ENCODE assay signal across 22 cellular contexts in genomic region chr1:247085310-247085709, GRCh38. TPM values are rescaled to one million over a fixed set of nuclear protein-coding genes. Genes with fewer than 3 reads are reported as not detected.
DNase-seq lines count a peak whose midpoint lies in the region; ATAC-seq and TF ChIP-seq lines count a peak whose summit lies in the region.
"Had no signal": no experiment of that assay in that cellular context is flagged by ENCODE, and none has a peak within 500 bp of the region (broad histone marks: within the 10 kb centered on the region; RNA-seq: fewer than 3 reads in every experiment).

No MANE protein-coding gene starts in this region.

- H3K4me2 ChIP-seq in neuronal stem cell (ENCODE audit: insufficient read depth, low read length, poor library complexity, severe bottlenecking), result no peak overlapping the region
- H3K4me2 ChIP-seq: BLaER1 had no signal

- no peak overlapping the region for H4K8ac ChIP-seq in neuronal stem cell (ENCODE audit: low read depth, low read length)

- no peak for TF ChIP-seq CTCF in foreskin keratinocyte (conservative IDR thresholded peaks at IDR 0.05)

- ATAC-seq in esophagus mucosa (peak; percentile 32), GM19452 (IDR thresholded peaks at IDR 0.05; ENCODE audit: unreplicated experiment) (no peak), foreskin keratinocyte (no peak)
- ATAC-seq: GM12878 had no signal

- no peak overlapping the region for H2BK15ac ChIP-seq in neuronal stem cell (ENCODE audit: low read length)

- peak overlapping the region; percentile 80 for H3K23ac ChIP-seq in neuronal stem cell (ENCODE audit: low read depth, low read length, poor library complexity)

- H3K27me3 ChIP-seq in neuronal stem cell (ENCODE audit: control insufficient read depth in 3 of 3, insufficient read depth in 3 of 3, low read depth in 1 of 3, low read length in 3 of 3) (no peaks in the 10 kb centered on the region), foreskin keratinocyte (no peaks in the 10 kb centered on the region)
- H3K27me3 ChIP-seq: BE2C, BLaER1 had no signal

- H3K4ac ChIP-seq in neuronal stem cell (ENCODE audit: low read length), result no peak overlapping the region

- peak overlapping the region; percentile 56 for H2AK5ac ChIP-seq in neuronal stem cell (ENCODE audit: low read depth, low read length)

- no peak for DNase-seq in neuronal stem cell (ENCODE audit: low spot score)
- DNase-seq in activated CD4-positive, alpha-beta T cell treated with anti-CD3 and anti-CD28 coated beads, Interleukin-2, amount 50 U/mL, for 48 hours, result no peak
- DNase-seq in foreskin keratinocyte, result no peak
- DNase-seq: 8988T; ACHN; BE2C; C1 segment of cervical spinal cord; CD4-positive, alpha-beta memory T cell; CD4-positive, CD25-positive, alpha-beta regulatory T cell; CD8-positive, alpha-beta memory T cell; COR-L47; DMS 273 treated with DMSO at 0.1 percent for 48 hours; DMS153; DMS53; DMS79; DND-41; EL; GDM1 had no signal

- no peak overlapping the region for H2AFZ ChIP-seq in neuronal stem cell (ENCODE audit: low read length)

- no peak overlapping the region for H4K91ac ChIP-seq in neuronal stem cell (ENCODE audit: low read depth, low read length, poor library complexity)

- H3K79me1 ChIP-seq in neuronal stem cell (ENCODE audit: low read depth, low read length), result no peaks in the 10 kb centered on the region

- H2BK5ac ChIP-seq in neuronal stem cell (ENCODE audit: low read length), result no peak overlapping the region

- WGBS in neuronal stem cell (ENCODE audit: extremely low coverage in 2 of 2, insufficient read length in 2 of 2, insufficient replicate concordance in 1 of 2), 2 donors, result no CpG with 5 or more reads among the region's 8 CpGs

- H3K4me1 ChIP-seq in neuronal stem cell (ENCODE audit: control insufficient read depth in 2 of 2, insufficient read depth in 1 of 2, low read depth in 1 of 2, low read length in 2 of 2) (no peaks in the 10 kb centered on the region), foreskin keratinocyte (no peaks in the 10 kb centered on the region)
- H3K4me1 ChIP-seq: BE2C had no signal

- no peak overlapping the region for H3K18ac ChIP-seq in neuronal stem cell (ENCODE audit: low read length)

- no peak overlapping the region for H3K27ac ChIP-seq in neuronal stem cell (replicated peaks; ENCODE audit: low read length)
- H3K27ac ChIP-seq in foreskin keratinocyte, result no peak overlapping the region
- H3K27ac ChIP-seq: BLaER1 had no signal

- H3K9me3 ChIP-seq in neuronal stem cell (replicated peaks in 1 of 2; ENCODE audit: control insufficient read depth in 2 of 2, insufficient read depth in 1 of 2, low read depth in 1 of 2, low read length in 2 of 2), result peaks cover 0 to 5% of the 10 kb centered on the region in 2 donors
- H3K9me3 ChIP-seq: BE2C had no signal

- peak overlapping the region in 1 of 2 donors; percentile 50 for H3K4me3 ChIP-seq in neuronal stem cell (ENCODE audit: low read length in 2 of 2)
- H3K4me3 ChIP-seq: BLaER1, GM12878 had no signal

- no peak overlapping the region for H2BK120ac ChIP-seq in neuronal stem cell (ENCODE audit: low read depth, low read length)

- peak overlapping the region; percentile 22 for H2BK12ac ChIP-seq in neuronal stem cell (ENCODE audit: low read length)

- H3K14ac ChIP-seq in neuronal stem cell (ENCODE audit: low read length), result peak overlapping the region; percentile 89

- H3K36me3 ChIP-seq in neuronal stem cell (replicated peaks in 1 of 2; ENCODE audit: control insufficient read depth in 2 of 2, insufficient read depth in 2 of 2, low read length in 2 of 2), result no peaks in the 10 kb centered on the region
- H3K36me3 ChIP-seq: BE2C, BLaER1 had no signal

- peak overlapping the region; percentile 70 for H3K9ac ChIP-seq in neuronal stem cell (ENCODE audit: low read depth, low read length, poor library complexity)
- H3K9ac ChIP-seq: BLaER1 had no signal

RNA-seq across cellular contexts. Expression of gene ZNF670, which starts 6.7 kb away (rescaled TPM):
- 1.4 TPM for total RNA-seq in esophagus mucosa
- polyA plus RNA-seq in neuronal stem cell (2013, experiment 1 of 2), result 6.7 TPM
- 7.4 TPM for polyA plus RNA-seq in neuronal stem cell (2013, experiment 2 of 2)
- 4.4 and 4.5 TPM in 2 replicates for total RNA-seq in foreskin keratinocyte
- 1.5 and 2.0 TPM in 2 replicates for polyA plus RNA-seq in foreskin keratinocyte

RNA-seq across cellular contexts. Expression of gene ZNF669, which starts 18.8 kb away (rescaled TPM):
- total RNA-seq in esophagus mucosa (2.6 TPM), foreskin keratinocyte (7.4 and 8.0 TPM in 2 replicates)
- 11.3 TPM for polyA plus RNA-seq in neuronal stem cell (2013, experiment 1 of 2)
- polyA plus RNA-seq in neuronal stem cell (2013, experiment 2 of 2), result 11.7 TPM
- polyA plus RNA-seq in foreskin keratinocyte, result 1.5 and 2.0 TPM in 2 replicates
